Comparison of ENCODE assay signal across 26 cellular contexts in genomic region chr7:31146026-31146425, GRCh38.
"Had no signal": no experiment of that assay in that cellular context is flagged by ENCODE, and none has a peak within 500 bp of the region (broad histone marks: within the 10 kb centered on the region; RNA-seq: fewer than 3 reads in every experiment).

No MANE protein-coding gene starts in this region.

- H3K4me3 Mint-ChIP-seq: endodermal cell; memory B cell; natural killer cell; stimulated activated naive CD8-positive, alpha-beta T cell treated with anti-CD3 and anti-CD28 coated beads, Interleukin-15, amount 100 ng/mL, for 72 hours; type B pancreatic cell had no signal

- FAIRE-seq: colon, islet of Langerhans, pancreas, small intestine had no signal

- ATAC-seq: heart right ventricle; left ventricle myocardium superior; lower lobe of right lung; natural killer cell; pancreas; right lobe of liver; stimulated activated naive CD8-positive, alpha-beta T cell treated with anti-CD3 and anti-CD28 coated beads, Interleukin-15, amount 100 ng/mL, for 72 hours had no signal

- H3K4me1 ChIP-seq: esophagus muscularis mucosa, heart right ventricle, lower lobe of right lung, pancreas, right lobe of liver, thyroid gland had no signal

- H3K27me3 ChIP-seq: neutrophil, pancreas, right lobe of liver, thyroid gland had no signal

- DNase-seq: dorsolateral prefrontal cortex; effector CD4-positive, alpha-beta T cell; foreskin melanocyte; glutamatergic neuron; heart right ventricle; hippocampal formation; kidney glomerular epithelial cell; left ventricle myocardium superior; lower lobe of right lung; natural killer cell; pancreas; right lobe of liver; small intestine; stimulated activated CD4-positive, alpha-beta T cell treated with anti-CD3 and anti-CD28 coated beads, Interleukin-15, amount 100 ng/mL, for 24 hours; stimulated activated CD4-positive, alpha-beta T cell treated with anti-CD3 and anti-CD28 coated beads, Interleukin-2, amount 100 ng/mL, for 48 hours; stimulated activated CD8-positive, alpha-beta memory T cell treated with anti-CD3 and anti-CD28 coated beads, Interleukin-4, amount 100 ng/mL, for 48 hours; stimulated activated naive CD4-positive, alpha-beta T cell; stimulated activated naive CD8-positive, alpha-beta T cell treated with anti-CD3 and anti-CD28 coated beads, Interleukin-15, amount 100 ng/mL, for 72 hours; thyroid gland had no signal

- H3K9me3 Mint-ChIP-seq: natural killer cell; stimulated activated naive CD8-positive, alpha-beta T cell treated with anti-CD3 and anti-CD28 coated beads, Interleukin-15, amount 100 ng/mL, for 72 hours; type B pancreatic cell had no signal

- H3K4me3 ChIP-seq: dorsolateral prefrontal cortex, esophagus muscularis mucosa, heart right ventricle, lower lobe of right lung, pancreas, right lobe of liver, thyroid gland had no signal

- H3K27ac Mint-ChIP-seq: endodermal cell; memory B cell; natural killer cell; stimulated activated naive CD8-positive, alpha-beta T cell treated with anti-CD3 and anti-CD28 coated beads, Interleukin-15, amount 100 ng/mL, for 72 hours; type B pancreatic cell had no signal

- H3K36me3 Mint-ChIP-seq: memory B cell, natural killer cell, type B pancreatic cell had no signal

- H3K9me3 ChIP-seq: esophagus muscularis mucosa, lower lobe of right lung, neutrophil, pancreas, right lobe of liver, thyroid gland had no signal

- H3K27ac ChIP-seq: dorsolateral prefrontal cortex, esophagus muscularis mucosa, heart right ventricle, lower lobe of right lung, neutrophil, pancreas, right lobe of liver, thyroid gland had no signal

- H3K36me3 ChIP-seq: esophagus muscularis mucosa, heart right ventricle, lower lobe of right lung, neutrophil, pancreas, right lobe of liver, thyroid gland had no signal

- H3K4me1 Mint-ChIP-seq: endodermal cell; memory B cell; natural killer cell; stimulated activated naive CD8-positive, alpha-beta T cell treated with anti-CD3 and anti-CD28 coated beads, Interleukin-15, amount 100 ng/mL, for 72 hours had no signal
